8 cellular contexts compared by ENCODE assay signal in genomic region chr7:56105508-56105907, GRCh38. TPM values are rescaled to one million over a fixed set of nuclear protein-coding genes. Genes with fewer than 3 reads are reported as not detected.
DNase-seq lines count a peak whose midpoint lies in the region; ATAC-seq and TF ChIP-seq lines count a peak whose summit lies in the region.

No MANE protein-coding gene starts in this region.

- H3K27me3 ChIP-seq in lower lobe of right lung (ENCODE audit: low read depth) = no peaks in the 10 kb centered on the region
- H3K27me3 ChIP-seq in thoracic aorta (replicated peaks; ENCODE audit: insufficient read depth) = no peaks in the 10 kb centered on the region

- intact Hi-C loops in lower lobe of right lung (cut with DNase I) = no loop called here

- peak overlapping the region; percentile 92 for H3K27ac ChIP-seq in lower lobe of right lung
- peak overlapping the region; percentile 88 to 94 for H3K27ac ChIP-seq in thoracic aorta

- H3K4me3 ChIP-seq in lower lobe of right lung (peak overlapping the region; percentile 86), thoracic aorta (peak overlapping the region; percentile 93)

- peak; percentile 18 for ATAC-seq in HG02678 (IDR thresholded peaks at IDR 0.05; ENCODE audit: unreplicated experiment)
- peak; percentile 63 to 78 for ATAC-seq in lower lobe of right lung
- ATAC-seq in thoracic aorta (ENCODE audit: insufficient number of reproducible peaks, low FRiP score, low read depth) = no peak

- H3K36me3 ChIP-seq in lower lobe of right lung = peaks cover 39% of the 10 kb centered on the region
- H3K36me3 ChIP-seq in thoracic aorta = peaks cover 36% of the 10 kb centered on the region

- H3K4me1 ChIP-seq in lower lobe of right lung (peaks cover 18% of the 10 kb centered on the region), thoracic aorta (ENCODE audit: control insufficient read depth in 1 of 2, low read depth in 2 of 2) (peaks cover 16 to 27% of the 10 kb centered on the region in 2 donors)

- TF ChIP-seq CTCF in lower lobe of right lung (IDR thresholded peaks at IDR 0.05) (no peak), thoracic aorta (IDR thresholded peaks at IDR 0.05) (no peak)

- DNase-seq in DMS114 treated with DMSO at 0.1 percent for 48 hours (lab: John Stamatoyannopoulos, UW; ENCODE audit: unreplicated experiment) = peak; percentile 25
- DNase-seq in RPMI8226 = peak; percentile 79
- peak; percentile 22 for DNase-seq in cerebellar cortex (ENCODE audit: low spot score)
- no peak for DNase-seq in lower lobe of right lung
- DNase-seq in thoracic aorta (ENCODE audit: low spot score) = no peak
- DNase-seq in D341Med (ENCODE audit: low spot score) = no peak
- DNase-seq in activated CD4-positive, CD25-positive, alpha-beta regulatory T cell (lab: John Stamatoyannopoulos, UW) = no peak

- no peaks in the 10 kb centered on the region for H3K9me3 ChIP-seq in lower lobe of right lung
- H3K9me3 ChIP-seq in thoracic aorta = no peaks in the 10 kb centered on the region

RNA-seq across cellular contexts. Expression of gene CHCHD2, which starts 0.8 kb away (rescaled TPM):
- 199 TPM for total RNA-seq in lower lobe of right lung
- 100 to 1,000 TPM; 220 to 311 TPM for total RNA-seq in thoracic aorta

RNA-seq across cellular contexts. Expression of gene NUPR2, which starts 10.7 kb away (rescaled TPM):
- total RNA-seq in lower lobe of right lung (not detected), thoracic aorta (1 to 10 TPM in 1 of 2 donors, not detected in 1; 1.1 TPM)

RNA-seq across cellular contexts. Expression of gene PHKG1, which starts 12.8 kb away (rescaled TPM):
- total RNA-seq in lower lobe of right lung = 1.1 TPM
- 10 to 100 TPM in 1 of 2 donors, 1 to 10 TPM in 1; 6.0 to 10.9 TPM for total RNA-seq in thoracic aorta

RNA-seq across cellular contexts. Expression of gene SUMF2, which starts 41.4 kb away (rescaled TPM):
- total RNA-seq in lower lobe of right lung = 148 TPM
- total RNA-seq in thoracic aorta = 100 to 1,000 TPM; 102 to 151 TPM

RNA-seq across cellular contexts. Expression of gene CCT6A, which starts 53.9 kb away (rescaled TPM):
- total RNA-seq in lower lobe of right lung (75.3 TPM), thoracic aorta (10 to 100 TPM; 41.8 to 96.9 TPM)

Comparison
In these comparisons a context has a peak if more than half of its experiments do, and no peak if none do; other contexts are left out.
1. DNase-seq: peak in DMS114 treated with DMSO at 0.1 percent for 48 hours (single experiment), RPMI8226 (single experiment) and cerebellar cortex (single experiment); none in lower lobe of right lung (single experiment), thoracic aorta (single experiment), D341Med (single experiment) and activated CD4-positive, CD25-positive, alpha-beta regulatory T cell (0 of 4).